Comparison of ENCODE assay signal across 1 cellular context in genomic region chr19:15640904-15641597, GRCh38.
TF ChIP-seq lines count a peak whose summit lies in the region.

No MANE protein-coding gene starts in this region.

TF ChIP-seq in HepG2, 621 proteins besides CTCF, POLR2A, EP300 and RAD21 (continued from another document and continues in another):
- TF ChIP-seq ZNF263 (CRISPR knock-in tag; IDR thresholded peaks at IDR 0.05) (0 out of 2 replicates have a peak, but pooled peaks have one; percentile 40), NFRKB (IDR thresholded peaks at IDR 0.05) (no peak), ZNF841 (CRISPR knock-in tag; IDR thresholded peaks at IDR 0.05; ENCODE audit: borderline replicate concordance) (no peak), CEBPB (IDR thresholded peaks at IDR 0.05; ENCODE audit: borderline replicate concordance, low read depth, low read length) (peak; percentile 67; the same call in 1 of the 2 replicates), MXI1 (IDR thresholded peaks at IDR 0.05; ENCODE audit: borderline replicate concordance, low read depth, low read length) (peak; percentile 22; the same call in 1 of the 3 replicates), ZSCAN22 (CRISPR knock-in tag; IDR thresholded peaks at IDR 0.05) (no peak), AKNA (CRISPR knock-in tag; IDR thresholded peaks at IDR 0.05; ENCODE audit: borderline replicate concordance) (no peak), ZNF580 (CRISPR knock-in tag; IDR thresholded peaks at IDR 0.05; ENCODE audit: borderline replicate concordance, low read depth) (peak; percentile 41; the same call in 1 of the 2 replicates), ZNF496 (CRISPR knock-in tag; IDR thresholded peaks at IDR 0.05; ENCODE audit: insufficient replicate concordance) (no peak), FOXC1 (CRISPR knock-in tag; IDR thresholded peaks at IDR 0.05; ENCODE audit: borderline replicate concordance) (0 out of 2 replicates have a peak, but pooled peaks have one; percentile 8), ZNF264 (CRISPR knock-in tag; IDR thresholded peaks at IDR 0.05) (no peak), ZNF720 (CRISPR knock-in tag; IDR thresholded peaks at IDR 0.05) (no peak), ZNF484 (CRISPR knock-in tag; IDR thresholded peaks at IDR 0.05; ENCODE audit: borderline replicate concordance, low read depth) (no peak), CHD4 (IDR thresholded peaks at IDR 0.05; ENCODE audit: borderline replicate concordance, low read length) (no peak), MTERF4 (CRISPR knock-in tag; IDR thresholded peaks at IDR 0.05) (no peak), ZNF281 (CRISPR knock-in tag; IDR thresholded peaks at IDR 0.05; ENCODE audit: borderline replicate concordance) (no peak), SRSF1 (optimal IDR thresholded peaks at IDR 0.05; ENCODE audit: low read depth, low read length) (no peak), ZBTB21 (CRISPR knock-in tag; IDR thresholded peaks at IDR 0.05) (no peak), JUND (CRISPR knock-in tag; IDR thresholded peaks at IDR 0.05) (no peak), ZSCAN25 (CRISPR knock-in tag; IDR thresholded peaks at IDR 0.05) (peak; percentile 89), ZNF773 (CRISPR knock-in tag; IDR thresholded peaks at IDR 0.05; ENCODE audit: borderline replicate concordance) (no peak), ZNF143 (CRISPR knock-in tag; IDR thresholded peaks at IDR 0.05) (no peak), ZNF737 (CRISPR knock-in tag; IDR thresholded peaks at IDR 0.05; ENCODE audit: borderline replicate concordance) (no peak), TAF15 (IDR thresholded peaks at IDR 0.05; ENCODE audit: low read depth, low read length, poor library complexity, severe bottlenecking) (no peak), NFKB2 (CRISPR knock-in tag; IDR thresholded peaks at IDR 0.05; ENCODE audit: borderline replicate concordance) (no peak), ELF3 (CRISPR knock-in tag; IDR thresholded peaks at IDR 0.05) (no peak)
- TF ChIP-seq, protein P1, sequence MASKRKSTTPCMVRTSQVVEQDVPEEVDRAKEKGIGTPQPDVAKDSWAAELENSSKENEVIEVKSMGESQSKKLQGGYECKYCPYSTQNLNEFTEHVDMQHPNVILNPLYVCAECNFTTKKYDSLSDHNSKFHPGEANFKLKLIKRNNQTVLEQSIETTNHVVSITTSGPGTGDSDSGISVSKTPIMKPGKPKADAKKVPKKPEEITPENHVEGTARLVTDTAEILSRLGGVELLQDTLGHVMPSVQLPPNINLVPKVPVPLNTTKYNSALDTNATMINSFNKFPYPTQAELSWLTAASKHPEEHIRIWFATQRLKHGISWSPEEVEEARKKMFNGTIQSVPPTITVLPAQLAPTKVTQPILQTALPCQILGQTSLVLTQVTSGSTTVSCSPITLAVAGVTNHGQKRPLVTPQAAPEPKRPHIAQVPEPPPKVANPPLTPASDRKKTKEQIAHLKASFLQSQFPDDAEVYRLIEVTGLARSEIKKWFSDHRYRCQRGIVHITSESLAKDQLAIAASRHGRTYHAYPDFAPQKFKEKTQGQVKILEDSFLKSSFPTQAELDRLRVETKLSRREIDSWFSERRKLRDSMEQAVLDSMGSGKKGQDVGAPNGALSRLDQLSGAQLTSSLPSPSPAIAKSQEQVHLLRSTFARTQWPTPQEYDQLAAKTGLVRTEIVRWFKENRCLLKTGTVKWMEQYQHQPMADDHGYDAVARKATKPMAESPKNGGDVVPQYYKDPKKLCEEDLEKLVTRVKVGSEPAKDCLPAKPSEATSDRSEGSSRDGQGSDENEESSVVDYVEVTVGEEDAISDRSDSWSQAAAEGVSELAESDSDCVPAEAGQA (IDR thresholded peaks at IDR 0.05; ENCODE audit: low read depth) = no peak
- TF ChIP-seq, protein P1 (CRISPR knock-in tag; IDR thresholded peaks at IDR 0.05; ENCODE audit: borderline replicate concordance) = no peak
- TF ChIP-seq, protein P2, sequence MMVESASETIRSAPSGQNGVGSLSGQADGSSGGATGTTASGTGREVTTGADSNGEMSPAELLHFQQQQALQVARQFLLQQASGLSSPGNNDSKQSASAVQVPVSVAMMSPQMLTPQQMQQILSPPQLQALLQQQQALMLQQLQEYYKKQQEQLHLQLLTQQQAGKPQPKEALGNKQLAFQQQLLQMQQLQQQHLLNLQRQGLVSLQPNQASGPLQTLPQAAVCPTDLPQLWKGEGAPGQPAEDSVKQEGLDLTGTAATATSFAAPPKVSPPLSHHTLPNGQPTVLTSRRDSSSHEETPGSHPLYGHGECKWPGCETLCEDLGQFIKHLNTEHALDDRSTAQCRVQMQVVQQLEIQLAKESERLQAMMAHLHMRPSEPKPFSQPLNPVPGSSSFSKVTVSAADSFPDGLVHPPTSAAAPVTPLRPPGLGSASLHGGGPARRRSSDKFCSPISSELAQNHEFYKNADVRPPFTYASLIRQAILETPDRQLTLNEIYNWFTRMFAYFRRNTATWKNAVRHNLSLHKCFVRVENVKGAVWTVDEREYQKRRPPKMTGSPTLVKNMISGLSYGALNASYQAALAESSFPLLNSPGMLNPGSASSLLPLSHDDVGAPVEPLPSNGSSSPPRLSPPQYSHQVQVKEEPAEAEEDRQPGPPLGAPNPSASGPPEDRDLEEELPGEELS (CRISPR knock-in tag; IDR thresholded peaks at IDR 0.05) = peak; percentile 90
- TF ChIP-seq, protein P3, sequence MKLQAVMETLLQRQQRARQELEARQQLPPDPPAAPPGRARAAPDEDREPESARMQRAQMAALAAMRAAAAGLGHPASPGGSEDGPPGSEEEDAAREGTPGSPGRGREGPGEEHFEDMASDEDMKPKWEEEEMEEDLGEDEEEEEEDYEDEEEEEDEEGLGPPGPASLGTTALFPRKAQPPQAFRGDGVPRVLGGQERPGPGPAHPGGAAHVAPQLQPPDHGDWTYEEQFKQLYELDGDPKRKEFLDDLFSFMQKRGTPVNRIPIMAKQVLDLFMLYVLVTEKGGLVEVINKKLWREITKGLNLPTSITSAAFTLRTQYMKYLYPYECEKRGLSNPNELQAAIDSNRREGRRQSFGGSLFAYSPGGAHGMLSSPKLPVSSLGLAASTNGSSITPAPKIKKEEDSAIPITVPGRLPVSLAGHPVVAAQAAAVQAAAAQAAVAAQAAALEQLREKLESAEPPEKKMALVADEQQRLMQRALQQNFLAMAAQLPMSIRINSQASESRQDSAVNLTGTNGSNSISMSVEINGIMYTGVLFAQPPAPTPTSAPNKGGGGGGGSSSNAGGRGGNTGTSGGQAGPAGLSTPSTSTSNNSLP (IDR thresholded peaks at IDR 0.05; ENCODE audit: low read depth, low read length) = no peak
- TF ChIP-seq, protein P4, sequence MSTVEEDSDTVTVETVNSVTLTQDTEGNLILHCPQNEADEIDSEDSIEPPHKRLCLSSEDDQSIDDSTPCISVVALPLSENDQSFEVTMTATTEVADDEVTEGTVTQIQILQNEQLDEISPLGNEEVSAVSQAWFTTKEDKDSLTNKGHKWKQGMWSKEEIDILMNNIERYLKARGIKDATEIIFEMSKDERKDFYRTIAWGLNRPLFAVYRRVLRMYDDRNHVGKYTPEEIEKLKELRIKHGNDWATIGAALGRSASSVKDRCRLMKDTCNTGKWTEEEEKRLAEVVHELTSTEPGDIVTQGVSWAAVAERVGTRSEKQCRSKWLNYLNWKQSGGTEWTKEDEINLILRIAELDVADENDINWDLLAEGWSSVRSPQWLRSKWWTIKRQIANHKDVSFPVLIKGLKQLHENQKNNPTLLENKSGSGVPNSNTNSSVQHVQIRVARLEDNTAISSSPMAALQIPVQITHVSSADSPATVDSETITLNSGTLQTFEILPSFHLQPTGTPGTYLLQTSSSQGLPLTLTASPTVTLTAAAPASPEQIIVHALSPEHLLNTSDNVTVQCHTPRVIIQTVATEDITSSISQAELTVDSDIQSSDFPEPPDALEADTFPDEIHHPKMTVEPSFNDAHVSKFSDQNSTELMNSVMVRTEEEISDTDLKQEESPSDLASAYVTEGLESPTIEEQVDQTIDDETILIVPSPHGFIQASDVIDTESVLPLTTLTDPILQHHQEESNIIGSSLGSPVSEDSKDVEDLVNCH (CRISPR knock-in tag; IDR thresholded peaks at IDR 0.05) = no peak
- TF ChIP-seq, protein P5, sequence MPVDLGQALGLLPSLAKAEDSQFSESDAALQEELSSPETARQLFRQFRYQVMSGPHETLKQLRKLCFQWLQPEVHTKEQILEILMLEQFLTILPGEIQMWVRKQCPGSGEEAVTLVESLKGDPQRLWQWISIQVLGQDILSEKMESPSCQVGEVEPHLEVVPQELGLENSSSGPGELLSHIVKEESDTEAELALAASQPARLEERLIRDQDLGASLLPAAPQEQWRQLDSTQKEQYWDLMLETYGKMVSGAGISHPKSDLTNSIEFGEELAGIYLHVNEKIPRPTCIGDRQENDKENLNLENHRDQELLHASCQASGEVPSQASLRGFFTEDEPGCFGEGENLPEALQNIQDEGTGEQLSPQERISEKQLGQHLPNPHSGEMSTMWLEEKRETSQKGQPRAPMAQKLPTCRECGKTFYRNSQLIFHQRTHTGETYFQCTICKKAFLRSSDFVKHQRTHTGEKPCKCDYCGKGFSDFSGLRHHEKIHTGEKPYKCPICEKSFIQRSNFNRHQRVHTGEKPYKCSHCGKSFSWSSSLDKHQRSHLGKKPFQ (CRISPR knock-in tag; IDR thresholded peaks at IDR 0.05; ENCODE audit: insufficient replicate concordance) = no peak
